ENCODE assay signal across 1 cellular context in the genomic region with DNA sequence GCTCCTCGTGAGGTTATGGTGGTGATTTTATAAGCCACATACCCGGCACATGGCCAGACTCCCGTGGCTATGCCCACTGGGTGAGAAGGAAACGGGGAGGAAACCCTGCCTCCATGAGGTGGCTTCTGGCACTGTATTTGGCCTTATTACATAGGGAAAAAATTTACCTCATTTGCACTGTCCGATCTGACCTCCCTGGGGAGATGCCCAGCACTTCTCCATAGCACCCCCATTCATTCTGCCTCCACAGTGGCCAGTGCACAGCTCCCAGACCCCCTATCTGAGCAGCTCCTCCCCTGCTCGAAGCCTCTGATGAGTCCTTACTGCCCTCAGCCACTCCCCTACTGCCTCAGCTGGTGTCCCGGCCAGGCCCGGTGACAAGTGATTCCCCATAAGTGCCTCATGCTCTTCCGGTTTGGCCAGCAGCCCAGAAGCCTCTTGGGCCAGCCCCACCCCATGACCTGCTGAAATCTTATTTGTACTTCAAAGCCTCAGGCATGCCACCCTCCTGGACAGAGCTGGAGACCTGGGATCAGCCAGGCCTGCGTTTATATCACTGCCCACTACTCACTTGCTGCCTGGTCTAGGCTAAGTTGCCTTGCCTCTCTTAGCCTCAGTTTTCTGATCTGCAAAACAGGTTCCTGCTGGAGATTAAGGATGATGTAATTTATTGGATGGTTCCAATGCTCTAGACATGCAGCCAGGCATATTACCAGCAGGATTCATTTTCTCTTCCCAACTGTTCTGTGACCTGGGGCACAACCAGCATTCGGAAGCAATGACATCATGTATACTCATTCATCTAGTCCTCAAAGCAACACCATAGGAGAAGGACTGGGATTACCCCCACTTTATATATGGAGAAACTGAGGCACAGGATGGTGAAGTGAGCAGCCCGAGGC.
TF ChIP-seq lines count a peak whose summit lies in the region.

No MANE protein-coding gene starts in this region.

TF ChIP-seq in GM23338, 12 proteins besides CTCF, POLR2A, EP300 and RAD21 (continued from another document):
- TF ChIP-seq, protein P1, sequence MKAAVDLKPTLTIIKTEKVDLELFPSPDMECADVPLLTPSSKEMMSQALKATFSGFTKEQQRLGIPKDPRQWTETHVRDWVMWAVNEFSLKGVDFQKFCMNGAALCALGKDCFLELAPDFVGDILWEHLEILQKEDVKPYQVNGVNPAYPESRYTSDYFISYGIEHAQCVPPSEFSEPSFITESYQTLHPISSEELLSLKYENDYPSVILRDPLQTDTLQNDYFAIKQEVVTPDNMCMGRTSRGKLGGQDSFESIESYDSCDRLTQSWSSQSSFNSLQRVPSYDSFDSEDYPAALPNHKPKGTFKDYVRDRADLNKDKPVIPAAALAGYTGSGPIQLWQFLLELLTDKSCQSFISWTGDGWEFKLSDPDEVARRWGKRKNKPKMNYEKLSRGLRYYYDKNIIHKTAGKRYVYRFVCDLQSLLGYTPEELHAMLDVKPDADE (IDR thresholded peaks at IDR 0.05), result no peak
- TF ChIP-seq CREB1 (CRISPR knock-in tag; IDR thresholded peaks at IDR 0.05; ENCODE audit: low read depth) (no peak), STAT1 (IDR thresholded peaks at IDR 0.05; ENCODE audit: unreplicated experiment) (no peak), JUNB (IDR thresholded peaks at IDR 0.05; ENCODE audit: unreplicated experiment) (no peak), NANOG (IDR thresholded peaks at IDR 0.05; ENCODE audit: borderline replicate concordance) (no peak), EZH2 (IDR thresholded peaks at IDR 0.05; ENCODE audit: low read depth, unreplicated experiment) (no peak), EZH2phosphoT487 (IDR thresholded peaks at IDR 0.05; ENCODE audit: unreplicated experiment) (no peak), ZNF114 (CRISPR knock-in tag; IDR thresholded peaks at IDR 0.05) (no peak), ZNF331 (CRISPR knock-in tag; IDR thresholded peaks at IDR 0.05; ENCODE audit: low read depth) (no peak)
- TF ChIP-seq, protein P2, sequence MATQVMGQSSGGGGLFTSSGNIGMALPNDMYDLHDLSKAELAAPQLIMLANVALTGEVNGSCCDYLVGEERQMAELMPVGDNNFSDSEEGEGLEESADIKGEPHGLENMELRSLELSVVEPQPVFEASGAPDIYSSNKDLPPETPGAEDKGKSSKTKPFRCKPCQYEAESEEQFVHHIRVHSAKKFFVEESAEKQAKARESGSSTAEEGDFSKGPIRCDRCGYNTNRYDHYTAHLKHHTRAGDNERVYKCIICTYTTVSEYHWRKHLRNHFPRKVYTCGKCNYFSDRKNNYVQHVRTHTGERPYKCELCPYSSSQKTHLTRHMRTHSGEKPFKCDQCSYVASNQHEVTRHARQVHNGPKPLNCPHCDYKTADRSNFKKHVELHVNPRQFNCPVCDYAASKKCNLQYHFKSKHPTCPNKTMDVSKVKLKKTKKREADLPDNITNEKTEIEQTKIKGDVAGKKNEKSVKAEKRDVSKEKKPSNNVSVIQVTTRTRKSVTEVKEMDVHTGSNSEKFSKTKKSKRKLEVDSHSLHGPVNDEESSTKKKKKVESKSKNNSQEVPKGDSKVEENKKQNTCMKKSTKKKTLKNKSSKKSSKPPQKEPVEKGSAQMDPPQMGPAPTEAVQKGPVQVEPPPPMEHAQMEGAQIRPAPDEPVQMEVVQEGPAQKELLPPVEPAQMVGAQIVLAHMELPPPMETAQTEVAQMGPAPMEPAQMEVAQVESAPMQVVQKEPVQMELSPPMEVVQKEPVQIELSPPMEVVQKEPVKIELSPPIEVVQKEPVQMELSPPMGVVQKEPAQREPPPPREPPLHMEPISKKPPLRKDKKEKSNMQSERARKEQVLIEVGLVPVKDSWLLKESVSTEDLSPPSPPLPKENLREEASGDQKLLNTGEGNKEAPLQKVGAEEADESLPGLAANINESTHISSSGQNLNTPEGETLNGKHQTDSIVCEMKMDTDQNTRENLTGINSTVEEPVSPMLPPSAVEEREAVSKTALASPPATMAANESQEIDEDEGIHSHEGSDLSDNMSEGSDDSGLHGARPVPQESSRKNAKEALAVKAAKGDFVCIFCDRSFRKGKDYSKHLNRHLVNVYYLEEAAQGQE (IDR thresholded peaks at IDR 0.05; ENCODE audit: unreplicated experiment), result no peak
- TF ChIP-seq, protein P3, sequence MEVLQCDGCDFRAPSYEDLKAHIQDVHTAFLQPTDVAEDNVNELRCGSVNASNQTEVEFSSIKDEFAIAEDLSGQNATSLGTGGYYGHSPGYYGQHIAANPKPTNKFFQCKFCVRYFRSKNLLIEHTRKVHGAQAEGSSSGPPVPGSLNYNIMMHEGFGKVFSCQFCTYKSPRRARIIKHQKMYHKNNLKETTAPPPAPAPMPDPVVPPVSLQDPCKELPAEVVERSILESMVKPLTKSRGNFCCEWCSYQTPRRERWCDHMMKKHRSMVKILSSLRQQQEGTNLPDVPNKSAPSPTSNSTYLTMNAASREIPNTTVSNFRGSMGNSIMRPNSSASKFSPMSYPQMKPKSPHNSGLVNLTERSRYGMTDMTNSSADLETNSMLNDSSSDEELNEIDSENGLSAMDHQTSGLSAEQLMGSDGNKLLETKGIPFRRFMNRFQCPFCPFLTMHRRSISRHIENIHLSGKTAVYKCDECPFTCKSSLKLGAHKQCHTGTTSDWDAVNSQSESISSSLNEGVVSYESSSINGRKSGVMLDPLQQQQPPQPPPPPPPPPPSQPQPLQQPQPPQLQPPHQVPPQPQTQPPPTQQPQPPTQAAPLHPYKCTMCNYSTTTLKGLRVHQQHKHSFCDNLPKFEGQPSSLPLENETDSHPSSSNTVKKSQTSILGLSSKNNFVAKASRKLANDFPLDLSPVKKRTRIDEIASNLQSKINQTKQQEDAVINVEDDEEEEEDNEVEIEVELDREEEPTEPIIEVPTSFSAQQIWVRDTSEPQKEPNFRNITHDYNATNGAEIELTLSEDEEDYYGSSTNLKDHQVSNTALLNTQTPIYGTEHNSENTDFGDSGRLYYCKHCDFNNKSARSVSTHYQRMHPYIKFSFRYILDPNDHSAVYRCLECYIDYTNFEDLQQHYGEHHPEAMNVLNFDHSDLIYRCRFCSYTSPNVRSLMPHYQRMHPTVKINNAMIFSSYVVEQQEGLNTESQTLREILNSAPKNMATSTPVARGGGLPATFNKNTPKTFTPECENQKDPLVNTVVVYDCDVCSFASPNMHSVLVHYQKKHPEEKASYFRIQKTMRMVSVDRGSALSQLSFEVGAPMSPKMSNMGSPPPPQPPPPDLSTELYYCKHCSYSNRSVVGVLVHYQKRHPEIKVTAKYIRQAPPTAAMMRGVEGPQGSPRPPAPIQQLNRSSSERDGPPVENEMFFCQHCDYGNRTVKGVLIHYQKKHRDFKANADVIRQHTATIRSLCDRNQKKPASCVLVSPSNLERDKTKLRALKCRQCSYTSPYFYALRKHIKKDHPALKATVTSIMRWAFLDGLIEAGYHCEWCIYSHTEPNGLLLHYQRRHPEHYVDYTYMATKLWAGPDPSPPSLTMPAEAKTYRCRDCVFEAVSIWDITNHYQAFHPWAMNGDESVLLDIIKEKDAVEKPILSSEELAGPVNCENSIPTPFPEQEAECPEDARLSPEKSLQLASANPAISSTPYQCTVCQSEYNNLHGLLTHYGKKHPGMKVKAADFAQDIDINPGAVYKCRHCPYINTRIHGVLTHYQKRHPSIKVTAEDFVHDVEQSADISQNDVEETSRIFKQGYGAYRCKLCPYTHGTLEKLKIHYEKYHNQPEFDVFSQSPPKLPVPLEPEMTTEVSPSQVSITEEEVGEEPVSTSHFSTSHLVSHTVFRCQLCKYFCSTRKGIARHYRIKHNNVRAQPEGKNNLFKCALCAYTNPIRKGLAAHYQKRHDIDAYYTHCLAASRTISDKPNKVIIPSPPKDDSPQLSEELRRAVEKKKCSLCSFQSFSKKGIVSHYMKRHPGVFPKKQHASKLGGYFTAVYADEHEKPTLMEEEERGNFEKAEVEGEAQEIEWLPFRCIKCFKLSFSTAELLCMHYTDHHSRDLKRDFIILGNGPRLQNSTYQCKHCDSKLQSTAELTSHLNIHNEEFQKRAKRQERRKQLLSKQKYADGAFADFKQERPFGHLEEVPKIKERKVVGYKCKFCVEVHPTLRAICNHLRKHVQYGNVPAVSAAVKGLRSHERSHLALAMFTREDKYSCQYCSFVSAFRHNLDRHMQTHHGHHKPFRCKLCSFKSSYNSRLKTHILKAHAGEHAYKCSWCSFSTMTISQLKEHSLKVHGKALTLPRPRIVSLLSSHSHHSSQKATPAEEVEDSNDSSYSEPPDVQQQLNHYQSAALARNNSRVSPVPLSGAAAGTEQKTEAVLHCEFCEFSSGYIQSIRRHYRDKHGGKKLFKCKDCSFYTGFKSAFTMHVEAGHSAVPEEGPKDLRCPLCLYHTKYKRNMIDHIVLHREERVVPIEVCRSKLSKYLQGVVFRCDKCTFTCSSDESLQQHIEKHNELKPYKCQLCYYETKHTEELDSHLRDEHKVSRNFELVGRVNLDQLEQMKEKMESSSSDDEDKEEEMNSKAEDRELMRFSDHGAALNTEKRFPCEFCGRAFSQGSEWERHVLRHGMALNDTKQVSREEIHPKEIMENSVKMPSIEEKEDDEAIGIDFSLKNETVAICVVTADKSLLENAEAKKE (CRISPR knock-in tag; IDR thresholded peaks at IDR 0.05), result no peak
